Comparison of ENCODE assay signal across 11 cellular contexts in genomic region chr12:70383484-70383883, GRCh38. TPM values are rescaled to one million over a fixed set of nuclear protein-coding genes. Genes with fewer than 3 reads are reported as not detected.
DNase-seq lines count a peak whose midpoint lies in the region; FAIRE-seq and TF ChIP-seq lines count a peak whose summit lies in the region.
"Had no signal": no experiment of that assay in that cellular context is flagged by ENCODE, and none has a peak within 500 bp of the region (broad histone marks: within the 10 kb centered on the region; RNA-seq: fewer than 3 reads in every experiment).

No MANE protein-coding gene starts in this region.

- no peaks in the 10 kb centered on the region for H3K79me1 ChIP-seq in H1 (ENCODE audit: low read depth, low read length)

- H3K4me3 Mint-ChIP-seq in progenitor cell of endocrine pancreas (ENCODE audit: low read depth): no peak overlapping the region

- 0 out of 2 replicates have a peak overlapping the region, but pooled peaks have one; percentile 8 for H2BK5ac ChIP-seq in H1 (ENCODE audit: low read depth, low read length)

- no peak overlapping the region for H3K4ac ChIP-seq in H1 (replicated peaks; ENCODE audit: insufficient read length, low read depth, low read length)

- H3K79me2 ChIP-seq in PC-9 (ENCODE audit: low read depth) (no peaks in the 10 kb centered on the region), H1 (ENCODE audit: control insufficient read depth in 1 of 2, insufficient read depth in 2 of 2, low read length in 2 of 2) (peaks cover 0 to 2% of the 10 kb centered on the region in 2 experiments; a peak in 1 of 4 replicates)

- no peak overlapping the region for H3K9ac ChIP-seq in H1 (replicated peaks in 1 of 4; ENCODE audit: extremely low read depth in 1 of 4, low read depth in 3 of 4, low read length in 3 of 4)

- H3K9me3 ChIP-seq in PC-9 (ENCODE audit: insufficient read depth, low read depth) (peaks cover 5% of the 10 kb centered on the region; the same call in 1 of the 2 replicates), H1 (ENCODE audit: insufficient read depth in 2 of 2, low read depth in 1 of 2, low read length in 1 of 2) (peaks cover 0 to 3% of the 10 kb centered on the region in 2 experiments; a peak in 1 of 4 replicates), small intestine (ENCODE audit: control insufficient read depth, low read depth) (no peaks in the 10 kb centered on the region)
- H3K9me3 ChIP-seq: MG63 had no signal

- no peak overlapping the region for H4K91ac ChIP-seq in H1 (replicated peaks; ENCODE audit: insufficient read length, low read length)

- TF ChIP-seq RAD21 in H1 (IDR thresholded peaks at IDR 0.05 in 1 of 2, conservative IDR thresholded peaks at IDR 0.05 in 1 of 2; ENCODE audit: low read depth in 2 of 2, low read length in 2 of 2): no peak

- no peak overlapping the region for H2BK20ac ChIP-seq in H1 (ENCODE audit: low read length)

- no peak overlapping the region for H3K14ac ChIP-seq in H1 (ENCODE audit: insufficient read length)

- H3K18ac ChIP-seq in H1 (ENCODE audit: extremely low read depth, low read length): no peak overlapping the region

- CTCF ChIA-PET in PC-9 (lab: Charles Lee) (no interaction called here), H1 (lab: Charles Lee; ENCODE audit: partially characterized antibody) (no interaction called here)

- H4K20me1 ChIP-seq in PC-9 (ENCODE audit: insufficient read depth): no peaks in the 10 kb centered on the region
- no peaks in the 10 kb centered on the region for H4K20me1 ChIP-seq in H1 (replicated peaks in 1 of 2; ENCODE audit: control insufficient read depth in 1 of 2, insufficient read depth in 2 of 2, low read length in 2 of 2)

- TF ChIP-seq EP300 in H1 (IDR thresholded peaks at IDR 0.05; ENCODE audit: borderline replicate concordance in 1 of 2, low read depth in 2 of 2, low read length in 2 of 2): no peak

- DNase-seq in ELF-1 (ENCODE audit: low read depth, low spot score): peak; percentile 37
- no peak for DNase-seq in PC-9
- no peak for DNase-seq in H1 (ENCODE audit: low read depth in 1 of 2, low spot score in 2 of 2)
- DNase-seq in progenitor cell of endocrine pancreas (ENCODE audit: low spot score, unreplicated experiment): no peak
- DNase-seq in COLO668 (lab: John Stamatoyannopoulos, UW; ENCODE audit: unreplicated experiment): no peak
- DNase-seq in H4 (ENCODE audit: low spot score): no peak
- no peak for DNase-seq in small intestine
- DNase-seq: MG63, NCI-H1092, NCI-H524 had no signal

- peaks cover 14% of the 10 kb centered on the region for H3K9me3 Mint-ChIP-seq in progenitor cell of endocrine pancreas (ENCODE audit: low read depth)

- BruUV-seq in PC-9 (replicated peaks; lab: Mats Ljungman, UMichigan): no TSS peak

- no peak overlapping the region for H2BK120ac ChIP-seq in H1 (replicated peaks; ENCODE audit: low read depth, low read length)

- H4K5ac ChIP-seq in H1 (ENCODE audit: insufficient read length, low read depth, low read length): no peak overlapping the region

- no peaks in the 10 kb centered on the region for H3K27me3 Mint-ChIP-seq in progenitor cell of endocrine pancreas

- H2BK12ac ChIP-seq in H1 (ENCODE audit: low read depth, low read length): no peak overlapping the region

- no peaks in the 10 kb centered on the region for H3K23me2 ChIP-seq in H1 (ENCODE audit: low read depth, low read length)

- H3K27ac ChIP-seq in PC-9 (no peak overlapping the region), H1 (ENCODE audit: low read depth, low read length) (no peak overlapping the region), small intestine (ENCODE audit: low read depth in 1 of 2, low read length in 1 of 2) (no peak overlapping the region)
- H3K27ac ChIP-seq: C4-2B had no signal

- intact Hi-C loops in PC-9 (cut with micrococcal nuclease; ENCODE audit: unreplicated experiment): no loop called here

- peak overlapping the region; percentile 2; the same call in 1 of the 2 replicates for H2AK5ac ChIP-seq in H1 (ENCODE audit: low read depth, low read length)

- H3K4me3 ChIP-seq in PC-9: no peak overlapping the region
- H3K4me3 ChIP-seq in H1 (ENCODE audit: extremely low read depth in 1 of 4, insufficient read depth in 2 of 4, low read depth in 3 of 4, low read length in 4 of 4): no peak overlapping the region
- no peak overlapping the region for H3K4me3 ChIP-seq in small intestine (ENCODE audit: low read depth in 1 of 2, low read length in 2 of 2)
- H3K4me3 ChIP-seq: MG63 had no signal

- peak overlapping the region; percentile 35 for H3K27ac Mint-ChIP-seq in progenitor cell of endocrine pancreas

- 92% methylated on average over 4 of the region's 4 CpGs; no CpG with 5 or more reads in 1 of the 2 experiments for WGBS in H1 (ENCODE audit: extremely low coverage in 1 of 2, insufficient coverage in 1 of 2, insufficient read length in 1 of 2, insufficient replicate concordance in 2 of 2, low coverage in 1 of 2, low lambda C conversion rate in 2 of 2, missing lambda C conversion rate in 1 of 2), 2 experiments
- 93 to 96% (median 94%) methylated on average over 4 of the region's 4 CpGs for WGBS in small intestine, 3 donors

- no peak overlapping the region for H2BK15ac ChIP-seq in H1 (ENCODE audit: low read length)

- POLR2A ChIA-PET in PC-9 (lab: Charles Lee; ENCODE audit: unreplicated experiment): no interaction called here
- POLR2A ChIA-PET in H1 (lab: Charles Lee; ENCODE audit: partially characterized antibody): no interaction called here

- no peaks in the 10 kb centered on the region for H3K9me2 ChIP-seq in PC-9 (ENCODE audit: insufficient read depth)

- H3K36me3 Mint-ChIP-seq in progenitor cell of endocrine pancreas (ENCODE audit: insufficient read depth): peaks cover 20% of the 10 kb centered on the region

- no peak for TF ChIP-seq CTCF in PC-9 (conservative IDR thresholded peaks at IDR 0.05)
- TF ChIP-seq CTCF in H1 (IDR thresholded peaks at IDR 0.05; ENCODE audit: control extremely low read depth in 1 of 3, insufficient read depth in 1 of 3, low read depth in 1 of 3, low read length in 3 of 3): no peak
- TF ChIP-seq CTCF in progenitor cell of endocrine pancreas (IDR thresholded peaks at IDR 0.05; ENCODE audit: unreplicated experiment): no peak

- H3K36me3 ChIP-seq in PC-9 (ENCODE audit: low read depth) (no peaks in the 10 kb centered on the region), H1 (ENCODE audit: control insufficient read depth in 2 of 4, insufficient read depth in 4 of 4, low read length in 3 of 4) (0 out of 8 replicates have a peak, but pooled peaks cover 0 to 2% (median 0%) of the 10 kb centered on the region in 4 experiments), small intestine (ENCODE audit: control insufficient read depth in 2 of 2, insufficient read depth in 2 of 2, low read length in 2 of 2) (no peaks in the 10 kb centered on the region)
- H3K36me3 ChIP-seq: MG63 had no signal

- no peaks in the 10 kb centered on the region for H3F3A ChIP-seq in PC-9 (ENCODE audit: insufficient read depth, low read depth)

- H3K4me1 ChIP-seq in PC-9 (replicated peaks; ENCODE audit: insufficient read depth) (0 out of 2 replicates have a peak, but pooled peaks cover 8% of the 10 kb centered on the region), H1 (replicated peaks in 1 of 4; ENCODE audit: control insufficient read depth in 3 of 4, insufficient read depth in 4 of 4, low read length in 3 of 4) (peaks cover 0 to 5% (median 0%) of the 10 kb centered on the region in 4 experiments; a peak in 1 of 7 replicates), small intestine (ENCODE audit: control insufficient read depth in 2 of 2, insufficient read depth in 1 of 2, low read depth in 1 of 2, low read length in 1 of 2) (no peaks in the 10 kb centered on the region)

- H2AFZ ChIP-seq in PC-9 (0 out of 2 replicates have a peak overlapping the region, but pooled peaks have one; percentile 48), H1 (ENCODE audit: low read length) (no peak overlapping the region)

- H3K27me3 ChIP-seq in PC-9 (ENCODE audit: insufficient read depth, low read depth) (no peaks in the 10 kb centered on the region), H1 (replicated peaks in 1 of 4; ENCODE audit: control insufficient read depth in 3 of 4, extremely low read depth in 1 of 4, insufficient read depth in 3 of 4, low read length in 3 of 4) (no peaks in the 10 kb centered on the region), small intestine (ENCODE audit: control insufficient read depth in 2 of 2, insufficient read depth in 2 of 2, low read length in 2 of 2) (no peaks in the 10 kb centered on the region)
- H3K27me3 ChIP-seq: MG63 had no signal

- no peak overlapping the region for H3K4me2 ChIP-seq in PC-9
- H3K4me2 ChIP-seq in H1 (ENCODE audit: insufficient read depth in 1 of 2, low read depth in 2 of 2, low read length in 2 of 2): no peak overlapping the region

- H3K4me1 Mint-ChIP-seq in progenitor cell of endocrine pancreas (ENCODE audit: low read depth): no peaks in the 10 kb centered on the region

- TF ChIP-seq POLR2A in H1 (IDR thresholded peaks at IDR 0.05; ENCODE audit: control extremely low read depth in 1 of 2, low read depth in 2 of 2, low read length in 2 of 2): no peak

- no peak overlapping the region for H4K8ac ChIP-seq in H1 (ENCODE audit: extremely low read depth, insufficient read depth, low read length)

- H3K23ac ChIP-seq in H1 (ENCODE audit: insufficient read length): no peak overlapping the region

- no peak overlapping the region for H3K56ac ChIP-seq in H1 (replicated peaks; ENCODE audit: insufficient read length, low read depth, low read length)

- FAIRE-seq in H1 (lab: Jason Lieb, UNC): peak; percentile 19
- FAIRE-seq in small intestine (lab: Jason Lieb, UNC): no peak

TF ChIP-seq in H1, 55 proteins besides CTCF, POLR2A, EP300 and RAD21 (continues in another document):
- TF ChIP-seq EZH2 (IDR thresholded peaks at IDR 0.05; ENCODE audit: low read depth, low read length, severe bottlenecking): no peak
- TF ChIP-seq BRCA1 (IDR thresholded peaks at IDR 0.05; ENCODE audit: low read depth, low read length): no peak
- no peak for TF ChIP-seq SIN3A (conservative IDR thresholded peaks at IDR 0.05 in 1 of 2, IDR thresholded peaks at IDR 0.05 in 1 of 2; ENCODE audit: low read depth in 1 of 2, low read length in 2 of 2)
- no peak for TF ChIP-seq CBX5 (IDR thresholded peaks at IDR 0.05; ENCODE audit: low read depth, low read length)
- no peak for TF ChIP-seq NANOG (IDR thresholded peaks at IDR 0.05; ENCODE audit: insufficient read depth, low read depth, low read length, poor library complexity, severe bottlenecking)

RNA-seq across cellular contexts. Expression of gene KCNMB4, which starts 17.4 kb away (rescaled TPM):
- total RNA-seq in PC-9 (2021) (6.3 and 6.7 TPM in 2 replicates), progenitor cell of endocrine pancreas (8.2 and 9.6 TPM in 2 replicates)
- total RNA-seq in H1 (2021; fragmentation: NEBNext Ultra II Directional; extraction: Animal tissue kit (Norgen Biotek cat#: 25700)): 12.7 and 16.0 TPM in 2 replicates
- polyA plus RNA-seq in H1 (2011; rRNA removed) (10.0 and 10.9 TPM in 2 replicates), small intestine (1 to 10 TPM in 1 of 3 donors, under 1 TPM in 2; 0.22 to 2.8 (median 0.81) TPM)
- 11.1 TPM for polyA plus RNA-seq in H1 (2011; cell fraction: cytosol; rRNA removed)
- polyA plus RNA-seq in H1 (2011; cell fraction: nucleus; rRNA removed): 7.1 TPM
- 8.4 to 10.0 TPM (median 9.3 TPM) in 4 replicates for polyA plus RNA-seq in H1 (2012, experiment 1 of 2)
- 5.1 TPM for polyA plus RNA-seq in H1 (2012, experiment 2 of 2)
- polyA plus RNA-seq in H1 (2013, experiment 1 of 2): 15.0 TPM
- 15.6 TPM for polyA plus RNA-seq in H1 (2013, experiment 2 of 2)
- polyA minus RNA-seq in H1 (2011; rRNA and poly(A)+ RNA removed): 11.4 and 11.8 TPM in 2 replicates
- 8.1 TPM for polyA minus RNA-seq in H1 (2011; cell fraction: cytosol; rRNA and poly(A)+ RNA removed)
- 9.3 TPM for polyA minus RNA-seq in H1 (2011; cell fraction: nucleus; rRNA and poly(A)+ RNA removed)
- 0.90 and 1.5 TPM in 2 replicates for total RNA-seq in H4 (2014; rRNA removed; shearing (Covaris generic))
